Comparison of ENCODE assay signal across 7 cellular contexts in the genomic region with DNA sequence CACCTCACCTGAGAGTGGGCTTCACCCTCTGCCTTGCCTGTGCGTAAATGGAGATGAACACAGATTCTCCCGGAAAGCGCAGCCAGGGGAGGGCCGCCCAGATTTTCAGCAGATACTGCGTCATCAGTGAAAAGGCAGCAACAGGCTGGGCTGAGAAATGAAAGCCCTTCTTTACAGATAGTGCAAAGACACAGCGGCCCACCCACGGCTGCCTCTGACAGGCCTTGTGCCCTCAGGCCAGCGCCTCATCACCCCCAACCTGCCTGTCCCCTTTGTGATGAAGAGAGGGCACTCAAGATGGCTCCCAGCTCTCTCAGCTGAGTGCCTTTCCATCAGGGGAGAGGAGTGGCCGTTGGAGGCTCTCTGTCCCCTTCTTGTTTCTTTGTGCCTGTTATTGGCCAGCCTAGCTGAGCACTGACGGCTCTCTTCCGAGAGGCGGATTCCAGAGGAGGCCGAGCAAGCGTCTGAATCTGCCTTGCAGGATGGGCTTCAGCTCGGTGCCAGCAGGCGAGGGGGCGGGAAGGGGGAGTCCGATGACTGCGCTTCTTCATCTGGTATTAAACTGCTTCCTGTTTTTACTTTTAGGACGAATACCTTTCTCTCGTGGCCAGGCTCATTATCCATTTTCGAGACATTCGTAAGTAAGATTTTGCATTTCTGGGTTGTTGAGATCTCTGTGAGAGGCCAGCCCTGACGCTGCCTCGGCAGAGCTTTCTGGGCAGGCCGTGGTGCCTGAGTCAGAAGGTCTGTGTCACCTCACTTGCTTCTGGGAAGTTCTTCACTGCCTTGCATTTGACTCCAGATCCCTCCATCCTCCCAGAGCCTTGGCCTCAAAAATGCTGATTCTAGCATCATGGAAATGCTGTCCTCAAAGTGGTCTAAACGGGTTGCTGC.
DNase-seq lines count a peak whose midpoint lies in the region; ATAC-seq and TF ChIP-seq lines count a peak whose summit lies in the region.

No MANE protein-coding gene starts in this region.

- no peaks in the 10 kb centered on the region for H3K27me3 Mint-ChIP-seq in T-helper 1 cell treated with Interleukin-12 subunit alpha and Interleukin-12 subunit beta and Interleukin-4 antibody, amounts not matched to agents 30 μg/mL and 1 μg/mL, for 36 hours (ENCODE audit: low read depth)

- in situ Hi-C loops in brain microvascular endothelial cell (cut with HindIII; ENCODE audit: low pct_ligation_motif_present, low sequenced_read_pairs), result no loop called here

- no peaks in the 10 kb centered on the region for H3K9me3 Mint-ChIP-seq in T-helper 1 cell treated with Interleukin-12 subunit alpha and Interleukin-12 subunit beta and Interleukin-4 antibody, amounts not matched to agents 30 μg/mL and 1 μg/mL, for 36 hours

- no peak for ATAC-seq in GM19397 (IDR thresholded peaks at IDR 0.05; ENCODE audit: unreplicated experiment)

- H3K27ac ChIP-seq in brain microvascular endothelial cell, result peak overlapping the region; percentile 94

- H3K27me3 ChIP-seq in brain microvascular endothelial cell (replicated peaks), result no peaks in the 10 kb centered on the region

- DNase-seq in brain microvascular endothelial cell, result peak; percentile 73
- DNase-seq in iris pigment epithelial cell (ENCODE audit: low read depth), result peak; percentile 86
- peak; percentile 62 to 71 for DNase-seq in stimulated activated CD4-positive, alpha-beta T cell treated with anti-CD3 and anti-CD28 coated beads, Interleukin-2, amount 100 ng/mL, for 24 hours
- DNase-seq in OCI-M2 (lab: John Stamatoyannopoulos, UW; ENCODE audit: unreplicated experiment), result no peak
- DNase-seq in MV-4-11 (lab: John Stamatoyannopoulos, UW), result no peak

- H3K4me3 ChIP-seq in brain microvascular endothelial cell (ENCODE audit: low read depth, low read length), result no peak overlapping the region

- TF ChIP-seq CTCF in brain microvascular endothelial cell (IDR thresholded peaks at IDR 0.05; ENCODE audit: low read depth, low read length, missing control alignments), result peak; percentile 2

- peaks cover 28% of the 10 kb centered on the region for H3K36me3 Mint-ChIP-seq in T-helper 1 cell treated with Interleukin-12 subunit alpha and Interleukin-12 subunit beta and Interleukin-4 antibody, amounts not matched to agents 30 μg/mL and 1 μg/mL, for 36 hours (ENCODE audit: low read depth)

- H3K36me3 ChIP-seq in brain microvascular endothelial cell (replicated peaks), result peaks cover 44% of the 10 kb centered on the region

- peak overlapping the region; percentile 98 for H3K27ac Mint-ChIP-seq in T-helper 1 cell treated with Interleukin-12 subunit alpha and Interleukin-12 subunit beta and Interleukin-4 antibody, amounts not matched to agents 30 μg/mL and 1 μg/mL, for 36 hours

- peaks cover 53% of the 10 kb centered on the region for H3K4me1 Mint-ChIP-seq in T-helper 1 cell treated with Interleukin-12 subunit alpha and Interleukin-12 subunit beta and Interleukin-4 antibody, amounts not matched to agents 30 μg/mL and 1 μg/mL, for 36 hours (ENCODE audit: low read depth)

- H3K4me3 Mint-ChIP-seq in T-helper 1 cell treated with Interleukin-12 subunit alpha and Interleukin-12 subunit beta and Interleukin-4 antibody, amounts not matched to agents 30 μg/mL and 1 μg/mL, for 36 hours, result peak overlapping the region; percentile 78

Comparison
In these comparisons a context has a peak if more than half of its experiments do, and no peak if none do; other contexts are left out.
1. DNase-seq: peak in brain microvascular endothelial cell (single experiment), iris pigment epithelial cell (single experiment) and stimulated activated CD4-positive, alpha-beta T cell treated with anti-CD3 and anti-CD28 coated beads, Interleukin-2, amount 100 ng/mL, for 24 hours (2 of 2); none in OCI-M2 (single experiment) and MV-4-11 (single experiment).